ENCODE assay signal across 19 cellular contexts in the genomic region with DNA sequence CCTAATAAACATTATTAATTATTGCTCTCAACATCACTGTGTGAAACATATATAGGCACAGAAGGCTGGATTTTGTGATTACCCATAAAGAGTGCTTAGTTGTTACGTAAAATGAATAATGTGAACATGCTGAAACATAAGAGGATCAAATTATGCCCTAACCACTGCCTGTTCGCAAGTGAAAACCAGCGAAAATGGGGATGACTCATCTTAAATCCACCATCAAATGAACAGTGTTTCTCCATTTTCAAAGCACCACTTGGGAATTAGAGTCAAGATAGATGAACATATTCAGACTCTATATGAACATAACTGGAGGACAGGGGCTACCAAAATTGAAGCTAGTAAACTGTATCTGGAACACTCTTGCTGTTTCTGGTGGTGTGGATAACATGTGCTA.
DNase-seq lines count a peak whose midpoint lies in the region; ATAC-seq, FAIRE-seq and TF ChIP-seq lines count a peak whose summit lies in the region.
"Had no signal": no experiment of that assay in that cellular context is flagged by ENCODE, and none has a peak within 500 bp of the region (broad histone marks: within the 10 kb centered on the region; RNA-seq: fewer than 3 reads in every experiment).

No MANE protein-coding gene starts in this region.

- no peak for FAIRE-seq in GM12878 (lab: Jason Lieb, UNC)
- FAIRE-seq: G401.6 had no signal

- TF ChIP-seq POLR2A in GM12878 (IDR thresholded peaks at IDR 0.05; ENCODE audit: low read depth, low read length) = no peak

- H3K79me2 ChIP-seq in GM12878 (ENCODE audit: control insufficient read depth, insufficient read depth, low read length) = no peaks in the 10 kb centered on the region

- H3K27me3 ChIP-seq in GM12878 (replicated peaks in 1 of 2; ENCODE audit: control insufficient read depth in 2 of 2, insufficient read depth in 2 of 2, low read length in 1 of 2) = no peaks in the 10 kb centered on the region
- H3K27me3 ChIP-seq: MG63, SJSA1 had no signal

- no peak for TF ChIP-seq EP300 in GM12878 (IDR thresholded peaks at IDR 0.05; ENCODE audit: borderline replicate concordance in 1 of 2, control insufficient read depth in 1 of 2, low read depth in 2 of 2, low read length in 2 of 2)

- SMC1A ChIA-PET in GM12878 (lab: Charles Lee; ENCODE audit: uncharacterized antibody, unreplicated experiment) = no interaction called here

- CTCF ChIA-PET in GM12878 (lab: Yijun Ruan, JAX) = interaction anchor here (1.3 to 2.0 kb wide), 2 partner anchors 9 to 66 kb away, joined by 6 to 7 read pairs; no protein-coding TSS in a partner anchor

- RAD21 ChIA-PET in GM12878 (lab: Charles Lee; ENCODE audit: unreplicated experiment) = interaction anchor here (1.1 kb wide), 1 partner anchor 9 kb away, joined by 3 read pairs; no protein-coding TSS in a partner anchor

- intact Hi-C loops in GM12878 (cut with micrococcal nuclease; ENCODE audit: unreplicated experiment) = loop anchor here (10.0 kb wide), 1 partner anchor 1287 kb away; a partner anchor contains a TSS

- no peak for TF ChIP-seq RAD21 in GM12878 (IDR thresholded peaks at IDR 0.05; ENCODE audit: insufficient read depth, low read depth, low read length)

- 45% methylated on average over 3 of the region's 3 CpGs for WGBS in GM12878 (ENCODE audit: insufficient coverage, insufficient replicate concordance, low lambda C conversion rate, missing lambda C conversion rate)

- H3K4me3 ChIP-seq in GM12878 (no peak overlapping the region), skeletal muscle cell (ENCODE audit: low read depth, low read length) (no peak overlapping the region)
- H3K4me3 ChIP-seq: MG63, SJSA1 had no signal

- H3K9me3 ChIP-seq in GM12878 (replicated peaks; ENCODE audit: control insufficient read depth, insufficient read depth, low read length) = no peaks in the 10 kb centered on the region; the same call in 2 of the 3 replicates
- H3K9me3 ChIP-seq: MG63, SJSA1 had no signal

- ATAC-seq in GM12878 = peak; percentile 21; the same call in 2 of the 3 replicates
- no peak for ATAC-seq in GM21526 (IDR thresholded peaks at IDR 0.05; ENCODE audit: low FRiP score, unreplicated experiment)
- ATAC-seq: Panc1 had no signal

- POLR2A ChIA-PET in GM12878 (lab: Charles Lee) = no interaction called here

- no peaks in the 10 kb centered on the region for H4K20me1 ChIP-seq in GM12878 (ENCODE audit: control insufficient read depth, insufficient read depth)

- no TSS peak for BruUV-seq in GM12878 (replicated peaks; lab: Mats Ljungman, UMichigan)

- H3K9ac ChIP-seq in GM12878 (ENCODE audit: control insufficient read depth, insufficient read depth, low read length) = no peak overlapping the region

- no peak for TF ChIP-seq CTCF in GM12878 (IDR thresholded peaks at IDR 0.05 in 2 of 3, conservative IDR thresholded peaks at IDR 0.05 in 1 of 3; ENCODE audit: control insufficient read depth in 2 of 3, extremely low read depth in 1 of 3, insufficient read depth in 1 of 3, low read depth in 3 of 3, low read length in 3 of 3)

- H3K4me1 ChIP-seq in GM12878 (ENCODE audit: control insufficient read depth, insufficient read depth, low read length) = no peaks in the 10 kb centered on the region
- H3K4me1 ChIP-seq: SJSA1 had no signal

- H3K4me2 ChIP-seq in GM12878 (ENCODE audit: control insufficient read depth, insufficient read depth) = no peak overlapping the region

- H3K27ac ChIP-seq in GM12878 (ENCODE audit: control insufficient read depth, insufficient read depth) = no peak overlapping the region
- H3K27ac ChIP-seq: HL-60, SJSA1 had no signal

- H2AFZ ChIP-seq in GM12878 (ENCODE audit: control insufficient read depth, low read depth, low read length) = no peak overlapping the region

- DNase-seq in NCI-H69 (lab: John Stamatoyannopoulos, UW) (peak; percentile 10), GM12878 (ENCODE audit: low read depth, low spot score) (no peak), fibroblast of peridontal ligament (ENCODE audit: extremely low read depth) (peak; percentile 90), skeletal muscle cell (ENCODE audit: low read depth) (peak; percentile 28), AG08396 (ENCODE audit: low spot score) (no peak), GM19238 (ENCODE audit: insufficient read length, low spot score) (no peak)
- DNase-seq in activated CD4-positive, alpha-beta T cell treated with anti-CD3 and anti-CD28 coated beads for 4 hours = no peak
- DNase-seq: DND-41, H9, MG63, NCI-H1048, NCI-H1436, NCI-H1930, NCI-H446 treated with DMSO at 0.1 percent for 48 hours had no signal

- in situ Hi-C loops in GM12878 (cut with MboI) = loop anchor here (10.0 kb wide), 1 partner anchor 437 kb away; no protein-coding TSS in a partner anchor

- no peaks in the 10 kb centered on the region for H3K36me3 ChIP-seq in GM12878 (ENCODE audit: control insufficient read depth in 2 of 2, insufficient read depth in 2 of 2, low read length in 1 of 2)
- H3K36me3 ChIP-seq: MG63, SJSA1 had no signal

TF ChIP-seq in GM12878, 131 proteins besides CTCF, POLR2A, EP300 and RAD21:
- TF ChIP-seq CBX3 (IDR thresholded peaks at IDR 0.05; ENCODE audit: borderline replicate concordance, low read depth) (no peak), ESRRA (IDR thresholded peaks at IDR 0.05; ENCODE audit: low read length) (no peak), HCFC1 (IDR thresholded peaks at IDR 0.05; ENCODE audit: low read length) (no peak)

Comparison
In these comparisons a context has a peak if more than half of its experiments do, and no peak if none do; other contexts are left out.
1. DNase-seq: peak in NCI-H69 (single experiment), fibroblast of peridontal ligament (single experiment) and skeletal muscle cell (single experiment); none in GM12878 (single experiment), activated CD4-positive, alpha-beta T cell treated with anti-CD3 and anti-CD28 coated beads for 4 hours (0 of 2), AG08396 (single experiment) and GM19238 (single experiment).